Comparison of ENCODE assay signal across 1 cellular context in the genomic region with DNA sequence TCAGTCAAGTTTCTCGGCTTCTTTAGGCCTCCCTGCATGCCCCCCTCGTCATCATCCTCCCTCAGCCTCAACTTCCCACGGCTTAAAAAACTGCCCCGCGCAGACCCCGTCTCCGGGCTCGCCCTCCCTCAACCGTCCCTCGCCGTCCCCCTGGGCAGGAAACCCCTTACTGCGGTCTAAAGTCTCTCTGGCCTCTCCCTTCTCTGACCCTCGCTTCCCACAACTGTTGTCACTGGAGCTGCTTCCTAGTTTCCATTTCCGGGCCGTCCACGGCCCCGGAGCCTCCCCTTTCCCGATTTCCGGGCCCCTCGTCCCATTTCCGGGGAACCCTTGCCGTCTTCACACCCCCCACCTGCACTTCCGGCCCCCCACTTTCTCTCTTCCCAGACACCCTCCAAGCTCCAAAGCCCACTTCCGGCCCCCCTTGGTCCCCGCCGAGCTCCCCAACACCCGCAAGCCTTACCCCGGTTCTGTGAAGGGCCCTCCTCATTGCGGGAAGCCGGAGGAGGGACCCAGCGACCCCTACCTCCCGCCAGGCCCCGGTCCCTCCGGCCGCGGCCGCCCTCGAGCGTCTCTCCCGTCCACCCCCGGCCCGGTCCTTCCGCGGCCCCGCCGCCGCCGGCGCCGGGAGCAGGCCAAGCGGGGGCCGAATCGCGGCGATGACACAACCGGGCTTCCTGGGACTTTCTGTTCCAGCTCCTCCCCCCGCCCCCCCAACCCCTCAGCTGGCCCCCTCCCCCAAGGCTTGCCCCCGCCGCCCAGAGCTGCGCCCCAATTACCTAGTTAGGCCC.
TF ChIP-seq lines count a peak whose summit lies in the region.

No MANE protein-coding gene starts in this region.

TF ChIP-seq in GM12878, 131 proteins besides CTCF, POLR2A, EP300 and RAD21 (continues in another document):
- TF ChIP-seq HCFC1 (IDR thresholded peaks at IDR 0.05; ENCODE audit: low read length) = no peak; the same call in 1 of the 2 replicates
- peak; percentile 47 for TF ChIP-seq NR2C1 (IDR thresholded peaks at IDR 0.05)
- no peak for TF ChIP-seq ZNF384 (IDR thresholded peaks at IDR 0.05; ENCODE audit: borderline replicate concordance, low read depth, low read length)
- 0 out of 2 replicates have a peak, but pooled peaks have one; percentile 3 for TF ChIP-seq PML (IDR thresholded peaks at IDR 0.05; ENCODE audit: low read length)
- TF ChIP-seq, protein P1, sequence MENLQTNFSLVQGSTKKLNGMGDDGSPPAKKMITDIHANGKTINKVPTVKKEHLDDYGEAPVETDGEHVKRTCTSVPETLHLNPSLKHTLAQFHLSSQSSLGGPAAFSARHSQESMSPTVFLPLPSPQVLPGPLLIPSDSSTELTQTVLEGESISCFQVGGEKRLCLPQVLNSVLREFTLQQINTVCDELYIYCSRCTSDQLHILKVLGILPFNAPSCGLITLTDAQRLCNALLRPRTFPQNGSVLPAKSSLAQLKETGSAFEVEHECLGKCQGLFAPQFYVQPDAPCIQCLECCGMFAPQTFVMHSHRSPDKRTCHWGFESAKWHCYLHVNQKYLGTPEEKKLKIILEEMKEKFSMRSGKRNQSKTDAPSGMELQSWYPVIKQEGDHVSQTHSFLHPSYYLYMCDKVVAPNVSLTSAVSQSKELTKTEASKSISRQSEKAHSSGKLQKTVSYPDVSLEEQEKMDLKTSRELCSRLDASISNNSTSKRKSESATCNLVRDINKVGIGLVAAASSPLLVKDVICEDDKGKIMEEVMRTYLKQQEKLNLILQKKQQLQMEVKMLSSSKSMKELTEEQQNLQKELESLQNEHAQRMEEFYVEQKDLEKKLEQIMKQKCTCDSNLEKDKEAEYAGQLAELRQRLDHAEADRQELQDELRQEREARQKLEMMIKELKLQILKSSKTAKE (IDR thresholded peaks at IDR 0.05; ENCODE audit: low read depth, poor library complexity, severe bottlenecking) = no peak
- TF ChIP-seq, protein P2, sequence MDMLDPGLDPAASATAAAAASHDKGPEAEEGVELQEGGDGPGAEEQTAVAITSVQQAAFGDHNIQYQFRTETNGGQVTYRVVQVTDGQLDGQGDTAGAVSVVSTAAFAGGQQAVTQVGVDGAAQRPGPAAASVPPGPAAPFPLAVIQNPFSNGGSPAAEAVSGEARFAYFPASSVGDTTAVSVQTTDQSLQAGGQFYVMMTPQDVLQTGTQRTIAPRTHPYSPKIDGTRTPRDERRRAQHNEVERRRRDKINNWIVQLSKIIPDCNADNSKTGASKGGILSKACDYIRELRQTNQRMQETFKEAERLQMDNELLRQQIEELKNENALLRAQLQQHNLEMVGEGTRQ (IDR thresholded peaks at IDR 0.05; ENCODE audit: borderline replicate concordance, low read depth, low read length) = no peak
- peak; percentile 89 for TF ChIP-seq GABPA (IDR thresholded peaks at IDR 0.05; ENCODE audit: low read depth)
- TF ChIP-seq MYB (IDR thresholded peaks at IDR 0.05; ENCODE audit: borderline replicate concordance, low read depth, low read length) = no peak
- no peak for TF ChIP-seq MXI1 (IDR thresholded peaks at IDR 0.05; ENCODE audit: low read depth, low read length)
- peak; percentile 37; the same call in 1 of the 2 replicates for TF ChIP-seq LARP7 (IDR thresholded peaks at IDR 0.05)
- no peak for TF ChIP-seq BRCA1 (IDR thresholded peaks at IDR 0.05; ENCODE audit: low read depth, low read length)
- no peak for TF ChIP-seq SREBF1 (IDR thresholded peaks at IDR 0.05; ENCODE audit: low read length)
- no peak for TF ChIP-seq YY1 (IDR thresholded peaks at IDR 0.05; ENCODE audit: low read depth, low read length)
- TF ChIP-seq BCL11A (IDR thresholded peaks at IDR 0.05; ENCODE audit: low read depth, low read length) = no peak
- peak; percentile 98 for TF ChIP-seq IKZF1 (conservative IDR thresholded peaks at IDR 0.05)
- TF ChIP-seq ZNF207 (IDR thresholded peaks at IDR 0.05; ENCODE audit: borderline replicate concordance) = no peak
- TF ChIP-seq TCF7 (IDR thresholded peaks at IDR 0.05; ENCODE audit: borderline replicate concordance) = no peak
- TF ChIP-seq, protein P3, sequence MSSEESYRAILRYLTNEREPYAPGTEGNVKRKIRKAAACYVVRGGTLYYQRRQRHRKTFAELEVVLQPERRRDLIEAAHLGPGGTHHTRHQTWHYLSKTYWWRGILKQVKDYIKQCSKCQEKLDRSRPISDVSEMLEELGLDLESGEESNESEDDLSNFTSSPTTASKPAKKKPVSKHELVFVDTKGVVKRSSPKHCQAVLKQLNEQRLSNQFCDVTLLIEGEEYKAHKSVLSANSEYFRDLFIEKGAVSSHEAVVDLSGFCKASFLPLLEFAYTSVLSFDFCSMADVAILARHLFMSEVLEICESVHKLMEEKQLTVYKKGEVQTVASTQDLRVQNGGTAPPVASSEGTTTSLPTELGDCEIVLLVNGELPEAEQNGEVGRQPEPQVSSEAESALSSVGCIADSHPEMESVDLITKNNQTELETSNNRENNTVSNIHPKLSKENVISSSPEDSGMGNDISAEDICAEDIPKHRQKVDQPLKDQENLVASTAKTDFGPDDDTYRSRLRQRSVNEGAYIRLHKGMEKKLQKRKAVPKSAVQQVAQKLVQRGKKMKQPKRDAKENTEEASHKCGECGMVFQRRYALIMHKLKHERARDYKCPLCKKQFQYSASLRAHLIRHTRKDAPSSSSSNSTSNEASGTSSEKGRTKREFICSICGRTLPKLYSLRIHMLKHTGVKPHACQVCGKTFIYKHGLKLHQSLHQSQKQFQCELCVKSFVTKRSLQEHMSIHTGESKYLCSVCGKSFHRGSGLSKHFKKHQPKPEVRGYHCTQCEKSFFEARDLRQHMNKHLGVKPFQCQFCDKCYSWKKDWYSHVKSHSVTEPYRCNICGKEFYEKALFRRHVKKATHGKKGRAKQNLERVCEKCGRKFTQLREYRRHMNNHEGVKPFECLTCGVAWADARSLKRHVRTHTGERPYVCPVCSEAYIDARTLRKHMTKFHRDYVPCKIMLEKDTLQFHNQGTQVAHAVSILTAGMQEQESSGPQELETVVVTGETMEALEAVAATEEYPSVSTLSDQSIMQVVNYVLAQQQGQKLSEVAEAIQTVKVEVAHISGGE (CRISPR knock-in tag; IDR thresholded peaks at IDR 0.05) = 0 out of 2 replicates have a peak, but pooled peaks have one; percentile 8
- TF ChIP-seq CBX5 (IDR thresholded peaks at IDR 0.05; ENCODE audit: low read depth) = no peak
- TF ChIP-seq SIX5 (IDR thresholded peaks at IDR 0.05; ENCODE audit: low read depth, low read length, severe bottlenecking) = no peak
- TF ChIP-seq ZNF622 (IDR thresholded peaks at IDR 0.05) = no peak
- TF ChIP-seq, protein P4, sequence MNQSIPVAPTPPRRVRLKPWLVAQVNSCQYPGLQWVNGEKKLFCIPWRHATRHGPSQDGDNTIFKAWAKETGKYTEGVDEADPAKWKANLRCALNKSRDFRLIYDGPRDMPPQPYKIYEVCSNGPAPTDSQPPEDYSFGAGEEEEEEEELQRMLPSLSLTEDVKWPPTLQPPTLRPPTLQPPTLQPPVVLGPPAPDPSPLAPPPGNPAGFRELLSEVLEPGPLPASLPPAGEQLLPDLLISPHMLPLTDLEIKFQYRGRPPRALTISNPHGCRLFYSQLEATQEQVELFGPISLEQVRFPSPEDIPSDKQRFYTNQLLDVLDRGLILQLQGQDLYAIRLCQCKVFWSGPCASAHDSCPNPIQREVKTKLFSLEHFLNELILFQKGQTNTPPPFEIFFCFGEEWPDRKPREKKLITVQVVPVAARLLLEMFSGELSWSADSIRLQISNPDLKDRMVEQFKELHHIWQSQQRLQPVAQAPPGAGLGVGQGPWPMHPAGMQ (IDR thresholded peaks at IDR 0.05; ENCODE audit: borderline replicate concordance) = no peak
- no peak for TF ChIP-seq CHD4 (IDR thresholded peaks at IDR 0.05)
- TF ChIP-seq SRF (IDR thresholded peaks at IDR 0.05; ENCODE audit: low read depth in 2 of 2, low read length in 2 of 2) = no peak
- TF ChIP-seq KAT2A (conservative IDR thresholded peaks at IDR 0.05; ENCODE audit: control insufficient read depth, low read depth, low read length) = no peak
- TF ChIP-seq, protein P5, sequence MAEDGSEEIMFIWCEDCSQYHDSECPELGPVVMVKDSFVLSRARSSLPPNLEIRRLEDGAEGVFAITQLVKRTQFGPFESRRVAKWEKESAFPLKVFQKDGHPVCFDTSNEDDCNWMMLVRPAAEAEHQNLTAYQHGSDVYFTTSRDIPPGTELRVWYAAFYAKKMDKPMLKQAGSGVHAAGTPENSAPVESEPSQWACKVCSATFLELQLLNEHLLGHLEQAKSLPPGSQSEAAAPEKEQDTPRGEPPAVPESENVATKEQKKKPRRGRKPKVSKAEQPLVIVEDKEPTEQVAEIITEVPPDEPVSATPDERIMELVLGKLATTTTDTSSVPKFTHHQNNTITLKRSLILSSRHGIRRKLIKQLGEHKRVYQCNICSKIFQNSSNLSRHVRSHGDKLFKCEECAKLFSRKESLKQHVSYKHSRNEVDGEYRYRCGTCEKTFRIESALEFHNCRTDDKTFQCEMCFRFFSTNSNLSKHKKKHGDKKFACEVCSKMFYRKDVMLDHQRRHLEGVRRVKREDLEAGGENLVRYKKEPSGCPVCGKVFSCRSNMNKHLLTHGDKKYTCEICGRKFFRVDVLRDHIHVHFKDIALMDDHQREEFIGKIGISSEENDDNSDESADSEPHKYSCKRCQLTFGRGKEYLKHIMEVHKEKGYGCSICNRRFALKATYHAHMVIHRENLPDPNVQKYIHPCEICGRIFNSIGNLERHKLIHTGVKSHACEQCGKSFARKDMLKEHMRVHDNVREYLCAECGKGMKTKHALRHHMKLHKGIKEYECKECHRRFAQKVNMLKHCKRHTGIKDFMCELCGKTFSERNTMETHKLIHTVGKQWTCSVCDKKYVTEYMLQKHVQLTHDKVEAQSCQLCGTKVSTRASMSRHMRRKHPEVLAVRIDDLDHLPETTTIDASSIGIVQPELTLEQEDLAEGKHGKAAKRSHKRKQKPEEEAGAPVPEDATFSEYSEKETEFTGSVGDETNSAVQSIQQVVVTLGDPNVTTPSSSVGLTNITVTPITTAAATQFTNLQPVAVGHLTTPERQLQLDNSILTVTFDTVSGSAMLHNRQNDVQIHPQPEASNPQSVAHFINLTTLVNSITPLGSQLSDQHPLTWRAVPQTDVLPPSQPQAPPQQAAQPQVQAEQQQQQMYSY (CRISPR knock-in tag; IDR thresholded peaks at IDR 0.05) = no peak
- TF ChIP-seq, protein P6, sequence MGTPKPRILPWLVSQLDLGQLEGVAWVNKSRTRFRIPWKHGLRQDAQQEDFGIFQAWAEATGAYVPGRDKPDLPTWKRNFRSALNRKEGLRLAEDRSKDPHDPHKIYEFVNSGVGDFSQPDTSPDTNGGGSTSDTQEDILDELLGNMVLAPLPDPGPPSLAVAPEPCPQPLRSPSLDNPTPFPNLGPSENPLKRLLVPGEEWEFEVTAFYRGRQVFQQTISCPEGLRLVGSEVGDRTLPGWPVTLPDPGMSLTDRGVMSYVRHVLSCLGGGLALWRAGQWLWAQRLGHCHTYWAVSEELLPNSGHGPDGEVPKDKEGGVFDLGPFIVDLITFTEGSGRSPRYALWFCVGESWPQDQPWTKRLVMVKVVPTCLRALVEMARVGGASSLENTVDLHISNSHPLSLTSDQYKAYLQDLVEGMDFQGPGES (IDR thresholded peaks at IDR 0.05) = no peak
- TF ChIP-seq NFYA (IDR thresholded peaks at IDR 0.05; ENCODE audit: borderline replicate concordance, low read depth, low read length) = no peak
- no peak for TF ChIP-seq ZZZ3 (IDR thresholded peaks at IDR 0.05; ENCODE audit: control insufficient read depth, insufficient read length, low read depth)
- TF ChIP-seq SUPT20H (IDR thresholded peaks at IDR 0.05; ENCODE audit: borderline replicate concordance, control insufficient read depth, low read depth, low read length) = no peak
- TF ChIP-seq FOXM1 (IDR thresholded peaks at IDR 0.05; ENCODE audit: low read depth, low read length) = no peak
- no peak for TF ChIP-seq RCOR1 (conservative IDR thresholded peaks at IDR 0.05; ENCODE audit: low read depth, low read length)
- TF ChIP-seq SIN3A (IDR thresholded peaks at IDR 0.05; ENCODE audit: low read depth, low read length) = no peak
- peak; percentile 5 for TF ChIP-seq RELA (IDR thresholded peaks at IDR 0.05; ENCODE audit: borderline replicate concordance, partially characterized antibody)
- TF ChIP-seq PAX5 (IDR thresholded peaks at IDR 0.05; ENCODE audit: borderline replicate concordance, low read depth, low read length) = no peak
- TF ChIP-seq, protein P7, sequence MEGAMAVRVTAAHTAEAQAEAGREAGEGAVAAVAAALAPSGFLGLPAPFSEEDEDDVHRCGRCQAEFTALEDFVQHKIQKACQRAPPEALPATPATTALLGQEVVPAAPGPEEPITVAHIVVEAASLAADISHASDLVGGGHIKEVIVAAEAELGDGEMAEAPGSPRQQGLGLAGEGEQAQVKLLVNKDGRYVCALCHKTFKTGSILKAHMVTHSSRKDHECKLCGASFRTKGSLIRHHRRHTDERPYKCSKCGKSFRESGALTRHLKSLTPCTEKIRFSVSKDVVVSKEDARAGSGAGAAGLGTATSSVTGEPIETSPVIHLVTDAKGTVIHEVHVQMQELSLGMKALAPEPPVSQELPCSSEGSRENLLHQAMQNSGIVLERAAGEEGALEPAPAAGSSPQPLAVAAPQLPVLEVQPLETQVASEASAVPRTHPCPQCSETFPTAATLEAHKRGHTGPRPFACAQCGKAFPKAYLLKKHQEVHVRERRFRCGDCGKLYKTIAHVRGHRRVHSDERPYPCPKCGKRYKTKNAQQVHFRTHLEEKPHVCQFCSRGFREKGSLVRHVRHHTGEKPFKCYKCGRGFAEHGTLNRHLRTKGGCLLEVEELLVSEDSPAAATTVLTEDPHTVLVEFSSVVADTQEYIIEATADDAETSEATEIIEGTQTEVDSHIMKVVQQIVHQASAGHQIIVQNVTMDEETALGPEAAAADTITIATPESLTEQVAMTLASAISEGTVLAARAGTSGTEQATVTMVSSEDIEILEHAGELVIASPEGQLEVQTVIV (IDR thresholded peaks at IDR 0.05; ENCODE audit: borderline replicate concordance, partially characterized antibody) = peak; percentile 51
- TF ChIP-seq EGR1 (IDR thresholded peaks at IDR 0.05; ENCODE audit: borderline replicate concordance in 1 of 2, low read depth in 2 of 2, low read length in 2 of 2) = peak in 1 of 2 experiments; percentile 83; a peak in 2 of 3 replicates
- TF ChIP-seq NFXL1 (IDR thresholded peaks at IDR 0.05; ENCODE audit: borderline replicate concordance) = no peak
- no peak for TF ChIP-seq STAT1 (conservative IDR thresholded peaks at IDR 0.05)
- TF ChIP-seq MTA3 (IDR thresholded peaks at IDR 0.05; ENCODE audit: borderline replicate concordance, low read length) = no peak
- no peak for TF ChIP-seq RBBP5 (conservative IDR thresholded peaks at IDR 0.05)
- TF ChIP-seq PAX8 (IDR thresholded peaks at IDR 0.05) = no peak
- 0 out of 2 replicates have a peak, but pooled peaks have one; percentile 15 for TF ChIP-seq CHD1 (IDR thresholded peaks at IDR 0.05; ENCODE audit: low read depth, low read length)
- TF ChIP-seq ZNF24 (IDR thresholded peaks at IDR 0.05) = no peak
- no peak for TF ChIP-seq TBL1XR1 (IDR thresholded peaks at IDR 0.05; ENCODE audit: low read depth, low read length)
- 0 out of 2 replicates have a peak, but pooled peaks have one; percentile 32 for TF ChIP-seq IRF4 (IDR thresholded peaks at IDR 0.05; ENCODE audit: low read depth, low read length)
- 0 out of 2 replicates have a peak, but pooled peaks have one; percentile 10 for TF ChIP-seq SREBF2 (IDR thresholded peaks at IDR 0.05; ENCODE audit: low read length)
- TF ChIP-seq, protein P8, sequence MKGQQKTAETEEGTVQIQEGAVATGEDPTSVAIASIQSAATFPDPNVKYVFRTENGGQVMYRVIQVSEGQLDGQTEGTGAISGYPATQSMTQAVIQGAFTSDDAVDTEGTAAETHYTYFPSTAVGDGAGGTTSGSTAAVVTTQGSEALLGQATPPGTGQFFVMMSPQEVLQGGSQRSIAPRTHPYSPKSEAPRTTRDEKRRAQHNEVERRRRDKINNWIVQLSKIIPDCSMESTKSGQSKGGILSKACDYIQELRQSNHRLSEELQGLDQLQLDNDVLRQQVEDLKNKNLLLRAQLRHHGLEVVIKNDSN (IDR thresholded peaks at IDR 0.05; ENCODE audit: borderline replicate concordance, extremely low read length, insufficient read depth, low read depth, low read length) = no peak
